Comparison of ENCODE assay signal across 20 cellular contexts in the genomic region with DNA sequence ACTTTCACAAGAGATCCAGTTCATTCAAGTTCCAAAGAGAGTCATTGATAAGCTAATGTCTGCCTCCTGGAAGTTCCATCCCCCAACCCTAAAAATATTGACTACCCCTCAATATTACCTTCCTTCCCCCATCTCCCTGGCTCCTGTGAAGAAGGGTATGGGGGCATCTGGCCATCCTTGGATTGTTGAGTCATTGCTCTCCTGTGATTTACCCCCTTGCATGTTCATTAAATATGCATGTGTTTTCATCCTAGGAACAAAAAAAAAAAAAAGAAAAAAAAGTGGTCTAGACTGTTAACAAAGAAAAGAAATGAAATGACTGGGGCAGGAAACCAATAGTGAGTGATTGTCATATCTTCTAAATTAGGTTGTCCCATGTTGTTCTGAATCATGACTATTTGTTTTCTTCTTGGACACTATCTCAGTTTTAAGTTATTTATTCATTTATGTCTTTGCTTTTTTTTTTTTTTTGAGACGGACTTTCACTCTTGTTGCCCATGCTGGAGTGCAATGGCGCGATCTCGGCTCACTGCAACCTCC. TPM values are rescaled to one million over a fixed set of nuclear protein-coding genes. Genes with fewer than 3 reads are reported as not detected.
DNase-seq lines count a peak whose midpoint lies in the region; ATAC-seq lines count a peak whose summit lies in the region.
"Had no signal": no experiment of that assay in that cellular context is flagged by ENCODE, and none has a peak within 500 bp of the region (broad histone marks: within the 10 kb centered on the region; RNA-seq: fewer than 3 reads in every experiment).

No MANE protein-coding gene starts in this region.

- H3K36me3 Mint-ChIP-seq in activated T-cell treated with anti-CD3 and anti-CD28 coated beads, Interleukin-2, amount 50 U/mL, for 24 hours (ENCODE audit: low read depth), result peaks cover 22% of the 10 kb centered on the region
- H3K36me3 Mint-ChIP-seq in activated T-helper 1 cell treated with anti-CD3 and anti-CD28 coated beads, Interleukin-12 subunit alpha, Interleukin-12 subunit beta, Interleukin-2, Interleukin-4 antibody, amounts not matched to agents 30 ng/mL and 10 ng/mL and 1 ng/mL, durations not matched to agents 14 hours and 24 hours and 36 hours (ENCODE audit: low read depth), result peaks cover 20% of the 10 kb centered on the region

- H3K9me3 Mint-ChIP-seq in activated T-cell treated with anti-CD3 and anti-CD28 coated beads, Interleukin-2, amount 50 U/mL, for 24 hours, result peaks cover 2% of the 10 kb centered on the region
- H3K9me3 Mint-ChIP-seq in stimulated activated naive CD8-positive, alpha-beta T cell treated with anti-CD3 and anti-CD28 coated beads, Interleukin-15, amount 100 ng/mL, for 72 hours, result no peaks in the 10 kb centered on the region
- peaks cover 7% of the 10 kb centered on the region for H3K9me3 Mint-ChIP-seq in activated T-helper 1 cell treated with anti-CD3 and anti-CD28 coated beads, Interleukin-12 subunit alpha, Interleukin-12 subunit beta, Interleukin-2, Interleukin-4 antibody, amounts not matched to agents 30 ng/mL and 10 ng/mL and 1 ng/mL, durations not matched to agents 14 hours and 24 hours and 36 hours
- H3K9me3 Mint-ChIP-seq: GM23338 had no signal

- peak; percentile 80 for ATAC-seq in stimulated activated naive CD8-positive, alpha-beta T cell treated with anti-CD3 and anti-CD28 coated beads, Interleukin-15, amount 100 ng/mL, for 72 hours
- ATAC-seq in stimulated activated naive CD8-positive, alpha-beta T cell treated with anti-CD3 and anti-CD28 coated beads, Interleukin-15, Interleukin-2, amounts not matched to agents 100 U/mL and 50 U/mL, for 24 hours, result no peak
- ATAC-seq in HG02973 (IDR thresholded peaks at IDR 0.05; ENCODE audit: unreplicated experiment), result no peak
- ATAC-seq: GM23338, HepG2, K562 had no signal

- no peak for DNase-seq in activated T-cell treated with anti-CD3 and anti-CD28 coated beads, Interleukin-2, amount 50 U/mL, for 24 hours
- DNase-seq in activated T-cell treated with anti-CD3 and anti-CD28 coated beads for 4 hours (no peak), MV-4-11 (lab: John Stamatoyannopoulos, UW) (no peak)
- DNase-seq in stimulated activated naive CD8-positive, alpha-beta T cell treated with anti-CD3 and anti-CD28 coated beads, Interleukin-15, amount 100 ng/mL, for 72 hours, result no peak
- no peak for DNase-seq in stimulated activated naive CD8-positive, alpha-beta T cell treated with anti-CD3 and anti-CD28 coated beads, Interleukin-15, Interleukin-2, amounts not matched to agents 100 U/mL and 50 U/mL, for 24 hours
- no peak for DNase-seq in activated T-helper 1 cell treated with anti-CD3 and anti-CD28 coated beads, Interleukin-12 subunit alpha, Interleukin-12 subunit beta, Interleukin-2, Interleukin-4 antibody, amounts not matched to agents 30 ng/mL and 10 ng/mL and 1 ng/mL, durations not matched to agents 14 hours and 24 hours and 36 hours (ENCODE audit: low spot score)
- DNase-seq: BE2C, EL, HCEC 1CT, MG63, NCI-H1048, NCI-H1417 treated with DMSO at 0.1 percent for 48 hours, NCI-H187, NCI-H446, NCI-H526, SJCRH30 had no signal

- intact Hi-C loops in activated T-helper 1 cell treated with anti-CD3 and anti-CD28 coated beads, Interleukin-12 subunit alpha, Interleukin-12 subunit beta, Interleukin-2, Interleukin-4 antibody, amounts not matched to agents 30 ng/mL and 10 ng/mL and 1 ng/mL, durations not matched to agents 14 hours and 24 hours and 36 hours (cut with micrococcal nuclease), result no loop called here

- peak overlapping the region; percentile 47 for H3K27ac Mint-ChIP-seq in activated T-cell treated with anti-CD3 and anti-CD28 coated beads, Interleukin-2, amount 50 U/mL, for 24 hours
- H3K27ac Mint-ChIP-seq in stimulated activated naive CD8-positive, alpha-beta T cell treated with anti-CD3 and anti-CD28 coated beads, Interleukin-15, amount 100 ng/mL, for 72 hours, result no peak overlapping the region
- peak overlapping the region; percentile 61 for H3K27ac Mint-ChIP-seq in activated T-helper 1 cell treated with anti-CD3 and anti-CD28 coated beads, Interleukin-12 subunit alpha, Interleukin-12 subunit beta, Interleukin-2, Interleukin-4 antibody, amounts not matched to agents 30 ng/mL and 10 ng/mL and 1 ng/mL, durations not matched to agents 14 hours and 24 hours and 36 hours
- H3K27ac Mint-ChIP-seq: GM23338 had no signal

- no peak overlapping the region for H3K4me3 Mint-ChIP-seq in activated T-cell treated with anti-CD3 and anti-CD28 coated beads, Interleukin-2, amount 50 U/mL, for 24 hours
- peak overlapping the region in 1 of 2 donors; percentile 50 for H3K4me3 Mint-ChIP-seq in stimulated activated naive CD8-positive, alpha-beta T cell treated with anti-CD3 and anti-CD28 coated beads, Interleukin-15, amount 100 ng/mL, for 72 hours
- H3K4me3 Mint-ChIP-seq in activated T-helper 1 cell treated with anti-CD3 and anti-CD28 coated beads, Interleukin-12 subunit alpha, Interleukin-12 subunit beta, Interleukin-2, Interleukin-4 antibody, amounts not matched to agents 30 ng/mL and 10 ng/mL and 1 ng/mL, durations not matched to agents 14 hours and 24 hours and 36 hours, result no peak overlapping the region
- H3K4me3 Mint-ChIP-seq: GM23338 had no signal

- H3K4me1 Mint-ChIP-seq in activated T-cell treated with anti-CD3 and anti-CD28 coated beads, Interleukin-2, amount 50 U/mL, for 24 hours (ENCODE audit: low read depth), result peaks cover 52% of the 10 kb centered on the region
- H3K4me1 Mint-ChIP-seq in stimulated activated naive CD8-positive, alpha-beta T cell treated with anti-CD3 and anti-CD28 coated beads, Interleukin-15, amount 100 ng/mL, for 72 hours, result peaks cover 20% of the 10 kb centered on the region
- H3K4me1 Mint-ChIP-seq in activated T-helper 1 cell treated with anti-CD3 and anti-CD28 coated beads, Interleukin-12 subunit alpha, Interleukin-12 subunit beta, Interleukin-2, Interleukin-4 antibody, amounts not matched to agents 30 ng/mL and 10 ng/mL and 1 ng/mL, durations not matched to agents 14 hours and 24 hours and 36 hours (ENCODE audit: low read depth), result peaks cover 40% of the 10 kb centered on the region

- H3K27me3 Mint-ChIP-seq in activated T-cell treated with anti-CD3 and anti-CD28 coated beads, Interleukin-2, amount 50 U/mL, for 24 hours, result peaks cover 38% of the 10 kb centered on the region
- no peaks in the 10 kb centered on the region for H3K27me3 Mint-ChIP-seq in stimulated activated naive CD8-positive, alpha-beta T cell treated with anti-CD3 and anti-CD28 coated beads, Interleukin-15, amount 100 ng/mL, for 72 hours
- no peaks in the 10 kb centered on the region for H3K27me3 Mint-ChIP-seq in activated T-helper 1 cell treated with anti-CD3 and anti-CD28 coated beads, Interleukin-12 subunit alpha, Interleukin-12 subunit beta, Interleukin-2, Interleukin-4 antibody, amounts not matched to agents 30 ng/mL and 10 ng/mL and 1 ng/mL, durations not matched to agents 14 hours and 24 hours and 36 hours (ENCODE audit: insufficient read depth)

RNA-seq across cellular contexts. Expression of a gene that starts 51.9 kb away (rescaled TPM):
- 367 and 385 TPM in 2 replicates for total RNA-seq in activated T-helper 1 cell treated with anti-CD3 and anti-CD28 coated beads, Interleukin-12 subunit alpha, Interleukin-12 subunit beta, Interleukin-2, Interleukin-4 antibody, amounts not matched to agents 30 ng/mL and 10 ng/mL and 1 ng/mL, durations not matched to agents 14 hours and 24 hours and 36 hours

Comparison
In these comparisons a context has a peak if more than half of its experiments do, and no peak if none do; other contexts are left out.
1. H3K27ac Mint-ChIP-seq: peak in activated T-cell treated with anti-CD3 and anti-CD28 coated beads, Interleukin-2, amount 50 U/mL, for 24 hours (single experiment) and activated T-helper 1 cell treated with anti-CD3 and anti-CD28 coated beads, Interleukin-12 subunit alpha, Interleukin-12 subunit beta, Interleukin-2, Interleukin-4 antibody, amounts not matched to agents 30 ng/mL and 10 ng/mL and 1 ng/mL, durations not matched to agents 14 hours and 24 hours and 36 hours (single experiment); none in stimulated activated naive CD8-positive, alpha-beta T cell treated with anti-CD3 and anti-CD28 coated beads, Interleukin-15, amount 100 ng/mL, for 72 hours (0 of 2).